11 cellular contexts compared by ENCODE assay signal in genomic region chr13:46171223-46171622, GRCh38. TPM values are rescaled to one million over a fixed set of nuclear protein-coding genes. Genes with fewer than 3 reads are reported as not detected.
A peak's percentile ranks its signal among the peaks of the same experiment; 100 is the strongest.
DNase-seq lines count a peak whose midpoint lies in the region; ATAC-seq and TF ChIP-seq lines count a peak whose summit lies in the region.
"Had no signal": no experiment of that assay in that cellular context is flagged by ENCODE, and none has a peak within 500 bp of the region (broad histone marks: within the 10 kb centered on the region; RNA-seq: fewer than 3 reads in every experiment).

No MANE protein-coding gene starts in this region.

- peaks cover 18% of the 10 kb centered on the region for H3K36me3 ChIP-seq in CD8-positive, alpha-beta memory T cell (ENCODE audit: insufficient read depth, low read length)
- peaks cover 21% of the 10 kb centered on the region; the same call in 1 of the 2 replicates for H3K36me3 ChIP-seq in Karpas-422 (ENCODE audit: insufficient read depth, low read length)

- no peak for ATAC-seq in HG03139 (IDR thresholded peaks at IDR 0.05; ENCODE audit: unreplicated experiment)

- intact Hi-C loops in activated T-helper 1 cell treated with anti-CD3 and anti-CD28 coated beads, Interleukin-12 subunit alpha, Interleukin-12 subunit beta, Interleukin-2, Interleukin-4 antibody, amounts not matched to agents 30 ng/mL and 10 ng/mL and 1 ng/mL, durations not matched to agents 14 hours and 24 hours and 36 hours (cut with micrococcal nuclease) = loop anchor here (5.0 to 10.0 kb wide), 4 partner anchors 381 to 1596 kb away; partner anchors contain the start of genes ESD, LRCH1 and TSC22D1

- H3K4me1 Mint-ChIP-seq in CD8-positive, alpha-beta memory T cell = peaks cover 96 to 100% (median 100%) of the 10 kb centered on the region in 3 donors
- H3K4me1 Mint-ChIP-seq in activated T-helper 1 cell treated with anti-CD3 and anti-CD28 coated beads, Interleukin-12 subunit alpha, Interleukin-12 subunit beta, Interleukin-2, Interleukin-4 antibody, amounts not matched to agents 30 ng/mL and 10 ng/mL and 1 ng/mL, durations not matched to agents 14 hours and 24 hours and 36 hours (ENCODE audit: low read depth) = peaks cover 97% of the 10 kb centered on the region
- H3K4me1 Mint-ChIP-seq in neural crest cell = peaks cover 82% of the 10 kb centered on the region

- CTCF ChIA-PET in CD8-positive, alpha-beta memory T cell (lab: Charles Lee) = interaction anchor here (1.1 to 10.2 kb wide), 14 partner anchors 8 to 150 kb away, joined by 3 to 128 read pairs (median 6); partner anchors contain the start of gene LCP1

- TF ChIP-seq CTCF in neural crest cell (conservative IDR thresholded peaks at IDR 0.05) = no peak

- peak overlapping the region; percentile 96 for H3K4me2 ChIP-seq in Karpas-422 (ENCODE audit: low read depth, low read length, poor library complexity, severe bottlenecking)

- H3K4me3 ChIP-seq in CD8-positive, alpha-beta memory T cell (ENCODE audit: low read length) = peak overlapping the region; percentile 35
- H3K4me3 ChIP-seq in Karpas-422 (ENCODE audit: low read length) = peak overlapping the region; percentile 49
- H3K4me3 ChIP-seq: K562, SK-N-MC had no signal

- H3K27ac Mint-ChIP-seq in CD8-positive, alpha-beta memory T cell = peak overlapping the region; percentile 77 to 99 (median 98)
- peak overlapping the region; percentile 90 for H3K27ac Mint-ChIP-seq in activated T-helper 1 cell treated with anti-CD3 and anti-CD28 coated beads, Interleukin-12 subunit alpha, Interleukin-12 subunit beta, Interleukin-2, Interleukin-4 antibody, amounts not matched to agents 30 ng/mL and 10 ng/mL and 1 ng/mL, durations not matched to agents 14 hours and 24 hours and 36 hours
- H3K27ac Mint-ChIP-seq in neural crest cell (ENCODE audit: unreplicated experiment) = peak overlapping the region; percentile 91

- peak overlapping the region; percentile 65 to 98 (median 79) for H3K4me3 Mint-ChIP-seq in CD8-positive, alpha-beta memory T cell
- peak overlapping the region; percentile 74 for H3K4me3 Mint-ChIP-seq in activated T-helper 1 cell treated with anti-CD3 and anti-CD28 coated beads, Interleukin-12 subunit alpha, Interleukin-12 subunit beta, Interleukin-2, Interleukin-4 antibody, amounts not matched to agents 30 ng/mL and 10 ng/mL and 1 ng/mL, durations not matched to agents 14 hours and 24 hours and 36 hours
- H3K4me3 Mint-ChIP-seq in neural crest cell = peak overlapping the region; percentile 38

- H2AFZ ChIP-seq in Karpas-422 (ENCODE audit: low read length) = no peak overlapping the region

- peaks cover 5 to 46% (median 10%) of the 10 kb centered on the region in 3 donors for H3K36me3 Mint-ChIP-seq in CD8-positive, alpha-beta memory T cell
- H3K36me3 Mint-ChIP-seq in activated T-helper 1 cell treated with anti-CD3 and anti-CD28 coated beads, Interleukin-12 subunit alpha, Interleukin-12 subunit beta, Interleukin-2, Interleukin-4 antibody, amounts not matched to agents 30 ng/mL and 10 ng/mL and 1 ng/mL, durations not matched to agents 14 hours and 24 hours and 36 hours (ENCODE audit: low read depth) = peaks cover 55% of the 10 kb centered on the region
- no peaks in the 10 kb centered on the region for H3K36me3 Mint-ChIP-seq in neural crest cell (ENCODE audit: low read depth)

- H3K9me3 Mint-ChIP-seq in CD8-positive, alpha-beta memory T cell = no peaks in the 10 kb centered on the region
- H3K9me3 Mint-ChIP-seq in activated T-helper 1 cell treated with anti-CD3 and anti-CD28 coated beads, Interleukin-12 subunit alpha, Interleukin-12 subunit beta, Interleukin-2, Interleukin-4 antibody, amounts not matched to agents 30 ng/mL and 10 ng/mL and 1 ng/mL, durations not matched to agents 14 hours and 24 hours and 36 hours = no peaks in the 10 kb centered on the region
- H3K9me3 Mint-ChIP-seq in neural crest cell = no peaks in the 10 kb centered on the region

- no peaks in the 10 kb centered on the region for H3K9me3 ChIP-seq in CD8-positive, alpha-beta memory T cell (ENCODE audit: low read length)
- H3K9me3 ChIP-seq in Karpas-422 (ENCODE audit: low read length) = no peaks in the 10 kb centered on the region

- H3K27me3 ChIP-seq in CD8-positive, alpha-beta memory T cell (ENCODE audit: insufficient read depth, low read length, poor library complexity, severe bottlenecking) = no peaks in the 10 kb centered on the region
- H3K27me3 ChIP-seq in Karpas-422 (ENCODE audit: low read length) = no peaks in the 10 kb centered on the region

- peaks cover 100% of the 10 kb centered on the region for H3K4me1 ChIP-seq in CD8-positive, alpha-beta memory T cell (ENCODE audit: insufficient read depth, low read length)
- H3K4me1 ChIP-seq in Karpas-422 (ENCODE audit: low read length) = peaks cover 100% of the 10 kb centered on the region

- peak overlapping the region; percentile 8 for H3K27ac ChIP-seq in CD8-positive, alpha-beta memory T cell (ENCODE audit: low read depth, low read length)
- H3K27ac ChIP-seq in Karpas-422 (ENCODE audit: low read length) = peak overlapping the region; percentile 99
- H3K27ac ChIP-seq: SK-N-MC had no signal

- H3K9ac ChIP-seq in Karpas-422 (ENCODE audit: low read length) = peak overlapping the region; percentile 43

- H3K27me3 Mint-ChIP-seq in CD8-positive, alpha-beta memory T cell = no peaks in the 10 kb centered on the region
- H3K27me3 Mint-ChIP-seq in activated T-helper 1 cell treated with anti-CD3 and anti-CD28 coated beads, Interleukin-12 subunit alpha, Interleukin-12 subunit beta, Interleukin-2, Interleukin-4 antibody, amounts not matched to agents 30 ng/mL and 10 ng/mL and 1 ng/mL, durations not matched to agents 14 hours and 24 hours and 36 hours (ENCODE audit: insufficient read depth) = no peaks in the 10 kb centered on the region
- no peaks in the 10 kb centered on the region for H3K27me3 Mint-ChIP-seq in neural crest cell (ENCODE audit: low read depth)

- POLR2A ChIA-PET in CD8-positive, alpha-beta memory T cell (lab: Charles Lee) = interaction anchor here (0.6 to 4.3 kb wide), 7 partner anchors 8 to 161 kb away, joined by 3 to 50 read pairs (median 6); partner anchors contain the start of genes LCP1 and ZC3H13

- no peak for DNase-seq in CD8-positive, alpha-beta memory T cell
- DNase-seq in Karpas-422 (no peak), neural crest cell (ENCODE audit: low read depth, low spot score) (no peak), mesenteric fat pad (ENCODE audit: low spot score) (no peak), NCI-H187 treated with DMSO at 0.1 percent for 48 hours (lab: John Stamatoyannopoulos, UW) (no peak)
- no peak for DNase-seq in activated T-helper 1 cell treated with anti-CD3 and anti-CD28 coated beads, Interleukin-12 subunit alpha, Interleukin-12 subunit beta, Interleukin-2, Interleukin-4 antibody, amounts not matched to agents 30 ng/mL and 10 ng/mL and 1 ng/mL, durations not matched to agents 14 hours and 24 hours and 36 hours (ENCODE audit: low spot score)
- DNase-seq: cerebellar nuclear complex, islet precursor cell had no signal

- H4K20me1 ChIP-seq in Karpas-422 (ENCODE audit: insufficient read depth, low read depth, low read length) = peaks cover 96% of the 10 kb centered on the region

- H3K79me2 ChIP-seq in Karpas-422 (ENCODE audit: low read length) = peaks cover 100% of the 10 kb centered on the region

- H3K9me2 ChIP-seq in Karpas-422 (replicated peaks; ENCODE audit: insufficient read depth, low read length) = no peaks in the 10 kb centered on the region

RNA-seq across cellular contexts. Expression of gene LCP1, which starts 10.8 kb away (rescaled TPM):
- total RNA-seq in CD8-positive, alpha-beta memory T cell = 100 to 1,000 TPM; 838 to 869 TPM
- polyA plus RNA-seq in CD8-positive, alpha-beta memory T cell = 1,545 TPM
- 352 and 415 TPM in 2 replicates for total RNA-seq in Karpas-422 (2014; rRNA removed; shearing (Covaris generic); ENCODE audit: low replicate concordance)
- 758 and 774 TPM in 2 replicates for total RNA-seq in activated T-helper 1 cell treated with anti-CD3 and anti-CD28 coated beads, Interleukin-12 subunit alpha, Interleukin-12 subunit beta, Interleukin-2, Interleukin-4 antibody, amounts not matched to agents 30 ng/mL and 10 ng/mL and 1 ng/mL, durations not matched to agents 14 hours and 24 hours and 36 hours
- total RNA-seq in neural crest cell (7.6 and 8.5 TPM in 2 replicates), mesenteric fat pad (195 TPM)

RNA-seq across cellular contexts. Expression of gene LRRC63, which starts 40.5 kb away (rescaled TPM):
- total RNA-seq in CD8-positive, alpha-beta memory T cell = under 1 TPM; 0.55 TPM
- polyA plus RNA-seq in CD8-positive, alpha-beta memory T cell = not detected
- total RNA-seq in Karpas-422 (2014; rRNA removed; shearing (Covaris generic); ENCODE audit: low replicate concordance) = not detected in 2 replicates
- 0.13 and 0.17 TPM in 2 replicates for total RNA-seq in activated T-helper 1 cell treated with anti-CD3 and anti-CD28 coated beads, Interleukin-12 subunit alpha, Interleukin-12 subunit beta, Interleukin-2, Interleukin-4 antibody, amounts not matched to agents 30 ng/mL and 10 ng/mL and 1 ng/mL, durations not matched to agents 14 hours and 24 hours and 36 hours
- 0.37 and 0.52 TPM in 2 replicates for total RNA-seq in neural crest cell
- total RNA-seq in mesenteric fat pad = 0.19 TPM

Comparison
In these comparisons a context has a peak if more than half of its experiments do, and no peak if none do; other contexts are left out.
1. RNA of gene LCP1, which starts 10.8 kb away (total RNA-seq): 838 to 869 TPM in CD8-positive, alpha-beta memory T cell, 758 to 774 TPM in activated T-helper 1 cell treated with anti-CD3 and anti-CD28 coated beads, Interleukin-12 subunit alpha, Interleukin-12 subunit beta, Interleukin-2, Interleukin-4 antibody, amounts not matched to agents 30 ng/mL and 10 ng/mL and 1 ng/mL, durations not matched to agents 14 hours and 24 hours and 36 hours, 352 to 415 TPM in Karpas-422 and 195 TPM in mesenteric fat pad (single experiment); 7.6 to 8.5 TPM in neural crest cell; every median in the first group is over 10 times any median in the second.
2. Peak in every context shown above with its lines, with median percentiles within 50 percentile points of each other: H3K27ac Mint-ChIP-seq and H3K4me3 Mint-ChIP-seq.